Comparison of ENCODE assay signal across 1 cellular context in the genomic region with DNA sequence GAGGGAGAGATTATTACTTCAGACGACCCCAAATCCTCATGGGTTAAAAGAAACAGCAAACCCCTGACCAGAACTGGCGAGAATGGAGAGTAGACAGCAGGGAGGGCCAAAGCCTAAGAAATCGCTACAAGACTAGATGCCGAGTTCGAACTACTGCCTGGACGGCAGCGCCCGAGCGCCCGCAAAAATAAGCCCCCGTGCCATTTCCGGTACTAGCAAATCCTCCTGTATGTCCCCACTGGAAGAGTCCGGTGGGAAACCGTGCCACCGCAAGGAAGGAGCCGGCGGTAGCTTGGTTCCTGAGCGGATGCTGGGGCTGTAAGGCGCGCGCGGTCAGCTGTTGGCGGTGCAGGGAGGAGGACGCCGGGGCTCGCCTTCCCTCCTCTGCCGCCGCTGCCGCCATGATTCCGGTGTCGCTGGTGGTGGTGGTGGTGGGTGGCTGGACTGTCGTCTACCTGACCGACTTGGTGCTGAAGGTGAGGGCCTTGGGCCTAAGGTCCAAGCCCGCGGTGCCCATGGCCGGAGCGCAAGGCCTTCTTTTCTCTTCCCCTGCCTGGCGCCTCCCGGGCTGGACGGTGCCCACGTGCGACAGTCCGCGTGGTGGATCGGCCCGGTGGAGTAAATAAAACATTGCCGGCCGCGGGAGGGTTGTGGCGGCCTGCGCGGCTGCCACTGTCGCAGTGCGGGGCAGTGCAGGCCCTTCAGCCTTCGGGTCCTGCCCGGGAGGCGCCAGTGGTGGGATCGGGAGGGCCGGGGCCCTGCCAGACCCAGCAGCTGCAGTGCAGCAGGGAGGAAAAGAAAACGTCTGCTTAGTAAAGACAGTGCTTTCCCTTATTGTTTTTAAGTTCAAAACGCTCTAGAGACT.
TF ChIP-seq lines count a peak whose summit lies in the region.

Gene MBTPS2, plus strand, starts transcription at position 284 of the 865 bp plus-strand sequence. Its CDS starts 118 bp downstream, at position 402.

TF ChIP-seq in WTC11, 78 proteins besides CTCF, POLR2A, EP300 and RAD21 (continued from another document):
- TF ChIP-seq, protein P1, sequence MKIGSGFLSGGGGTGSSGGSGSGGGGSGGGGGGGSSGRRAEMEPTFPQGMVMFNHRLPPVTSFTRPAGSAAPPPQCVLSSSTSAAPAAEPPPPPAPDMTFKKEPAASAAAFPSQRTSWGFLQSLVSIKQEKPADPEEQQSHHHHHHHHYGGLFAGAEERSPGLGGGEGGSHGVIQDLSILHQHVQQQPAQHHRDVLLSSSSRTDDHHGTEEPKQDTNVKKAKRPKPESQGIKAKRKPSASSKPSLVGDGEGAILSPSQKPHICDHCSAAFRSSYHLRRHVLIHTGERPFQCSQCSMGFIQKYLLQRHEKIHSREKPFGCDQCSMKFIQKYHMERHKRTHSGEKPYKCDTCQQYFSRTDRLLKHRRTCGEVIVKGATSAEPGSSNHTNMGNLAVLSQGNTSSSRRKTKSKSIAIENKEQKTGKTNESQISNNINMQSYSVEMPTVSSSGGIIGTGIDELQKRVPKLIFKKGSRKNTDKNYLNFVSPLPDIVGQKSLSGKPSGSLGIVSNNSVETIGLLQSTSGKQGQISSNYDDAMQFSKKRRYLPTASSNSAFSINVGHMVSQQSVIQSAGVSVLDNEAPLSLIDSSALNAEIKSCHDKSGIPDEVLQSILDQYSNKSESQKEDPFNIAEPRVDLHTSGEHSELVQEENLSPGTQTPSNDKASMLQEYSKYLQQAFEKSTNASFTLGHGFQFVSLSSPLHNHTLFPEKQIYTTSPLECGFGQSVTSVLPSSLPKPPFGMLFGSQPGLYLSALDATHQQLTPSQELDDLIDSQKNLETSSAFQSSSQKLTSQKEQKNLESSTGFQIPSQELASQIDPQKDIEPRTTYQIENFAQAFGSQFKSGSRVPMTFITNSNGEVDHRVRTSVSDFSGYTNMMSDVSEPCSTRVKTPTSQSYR (CRISPR knock-in tag; IDR thresholded peaks at IDR 0.05): no peak
- TF ChIP-seq ZBTB43 (CRISPR knock-in tag; IDR thresholded peaks at IDR 0.05): 0 out of 2 replicates have a peak, but pooled peaks have one; percentile 30
- TF ChIP-seq, protein P2, sequence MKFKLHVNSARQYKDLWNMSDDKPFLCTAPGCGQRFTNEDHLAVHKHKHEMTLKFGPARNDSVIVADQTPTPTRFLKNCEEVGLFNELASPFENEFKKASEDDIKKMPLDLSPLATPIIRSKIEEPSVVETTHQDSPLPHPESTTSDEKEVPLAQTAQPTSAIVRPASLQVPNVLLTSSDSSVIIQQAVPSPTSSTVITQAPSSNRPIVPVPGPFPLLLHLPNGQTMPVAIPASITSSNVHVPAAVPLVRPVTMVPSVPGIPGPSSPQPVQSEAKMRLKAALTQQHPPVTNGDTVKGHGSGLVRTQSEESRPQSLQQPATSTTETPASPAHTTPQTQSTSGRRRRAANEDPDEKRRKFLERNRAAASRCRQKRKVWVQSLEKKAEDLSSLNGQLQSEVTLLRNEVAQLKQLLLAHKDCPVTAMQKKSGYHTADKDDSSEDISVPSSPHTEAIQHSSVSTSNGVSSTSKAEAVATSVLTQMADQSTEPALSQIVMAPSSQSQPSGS (CRISPR knock-in tag; IDR thresholded peaks at IDR 0.05; ENCODE audit: borderline replicate concordance, low read depth): no peak
- TF ChIP-seq ELF4 (CRISPR knock-in tag; IDR thresholded peaks at IDR 0.05; ENCODE audit: low read depth): no peak
- peak; percentile 56; the same call in 1 of the 2 replicates for TF ChIP-seq TEAD4 (CRISPR knock-in tag; IDR thresholded peaks at IDR 0.05)
- TF ChIP-seq HMGA2 (CRISPR knock-in tag; IDR thresholded peaks at IDR 0.05): no peak
- TF ChIP-seq, protein P3, sequence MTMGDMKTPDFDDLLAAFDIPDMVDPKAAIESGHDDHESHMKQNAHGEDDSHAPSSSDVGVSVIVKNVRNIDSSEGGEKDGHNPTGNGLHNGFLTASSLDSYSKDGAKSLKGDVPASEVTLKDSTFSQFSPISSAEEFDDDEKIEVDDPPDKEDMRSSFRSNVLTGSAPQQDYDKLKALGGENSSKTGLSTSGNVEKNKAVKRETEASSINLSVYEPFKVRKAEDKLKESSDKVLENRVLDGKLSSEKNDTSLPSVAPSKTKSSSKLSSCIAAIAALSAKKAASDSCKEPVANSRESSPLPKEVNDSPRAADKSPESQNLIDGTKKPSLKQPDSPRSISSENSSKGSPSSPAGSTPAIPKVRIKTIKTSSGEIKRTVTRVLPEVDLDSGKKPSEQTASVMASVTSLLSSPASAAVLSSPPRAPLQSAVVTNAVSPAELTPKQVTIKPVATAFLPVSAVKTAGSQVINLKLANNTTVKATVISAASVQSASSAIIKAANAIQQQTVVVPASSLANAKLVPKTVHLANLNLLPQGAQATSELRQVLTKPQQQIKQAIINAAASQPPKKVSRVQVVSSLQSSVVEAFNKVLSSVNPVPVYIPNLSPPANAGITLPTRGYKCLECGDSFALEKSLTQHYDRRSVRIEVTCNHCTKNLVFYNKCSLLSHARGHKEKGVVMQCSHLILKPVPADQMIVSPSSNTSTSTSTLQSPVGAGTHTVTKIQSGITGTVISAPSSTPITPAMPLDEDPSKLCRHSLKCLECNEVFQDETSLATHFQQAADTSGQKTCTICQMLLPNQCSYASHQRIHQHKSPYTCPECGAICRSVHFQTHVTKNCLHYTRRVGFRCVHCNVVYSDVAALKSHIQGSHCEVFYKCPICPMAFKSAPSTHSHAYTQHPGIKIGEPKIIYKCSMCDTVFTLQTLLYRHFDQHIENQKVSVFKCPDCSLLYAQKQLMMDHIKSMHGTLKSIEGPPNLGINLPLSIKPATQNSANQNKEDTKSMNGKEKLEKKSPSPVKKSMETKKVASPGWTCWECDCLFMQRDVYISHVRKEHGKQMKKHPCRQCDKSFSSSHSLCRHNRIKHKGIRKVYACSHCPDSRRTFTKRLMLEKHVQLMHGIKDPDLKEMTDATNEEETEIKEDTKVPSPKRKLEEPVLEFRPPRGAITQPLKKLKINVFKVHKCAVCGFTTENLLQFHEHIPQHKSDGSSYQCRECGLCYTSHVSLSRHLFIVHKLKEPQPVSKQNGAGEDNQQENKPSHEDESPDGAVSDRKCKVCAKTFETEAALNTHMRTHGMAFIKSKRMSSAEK (CRISPR knock-in tag; IDR thresholded peaks at IDR 0.05; ENCODE audit: borderline replicate concordance): no peak
- TF ChIP-seq RORB (CRISPR knock-in tag; IDR thresholded peaks at IDR 0.05): no peak
- TF ChIP-seq ZNF219 (CRISPR knock-in tag; IDR thresholded peaks at IDR 0.05; ENCODE audit: borderline replicate concordance): no peak
- peak; percentile 76; the same call in 1 of the 2 replicates for TF ChIP-seq TP53 (CRISPR knock-in tag; IDR thresholded peaks at IDR 0.05)
- peak; percentile 36; the same call in 1 of the 2 replicates for TF ChIP-seq JUN (CRISPR knock-in tag; IDR thresholded peaks at IDR 0.05)
- peak; percentile 66 for TF ChIP-seq HMGXB4 (CRISPR knock-in tag; IDR thresholded peaks at IDR 0.05)
- TF ChIP-seq, protein P4, sequence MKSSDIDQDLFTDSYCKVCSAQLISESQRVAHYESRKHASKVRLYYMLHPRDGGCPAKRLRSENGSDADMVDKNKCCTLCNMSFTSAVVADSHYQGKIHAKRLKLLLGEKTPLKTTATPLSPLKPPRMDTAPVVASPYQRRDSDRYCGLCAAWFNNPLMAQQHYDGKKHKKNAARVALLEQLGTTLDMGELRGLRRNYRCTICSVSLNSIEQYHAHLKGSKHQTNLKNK (CRISPR knock-in tag; IDR thresholded peaks at IDR 0.05): no peak
- TF ChIP-seq ZNF671 (CRISPR knock-in tag; IDR thresholded peaks at IDR 0.05): no peak
- TF ChIP-seq, protein P5, sequence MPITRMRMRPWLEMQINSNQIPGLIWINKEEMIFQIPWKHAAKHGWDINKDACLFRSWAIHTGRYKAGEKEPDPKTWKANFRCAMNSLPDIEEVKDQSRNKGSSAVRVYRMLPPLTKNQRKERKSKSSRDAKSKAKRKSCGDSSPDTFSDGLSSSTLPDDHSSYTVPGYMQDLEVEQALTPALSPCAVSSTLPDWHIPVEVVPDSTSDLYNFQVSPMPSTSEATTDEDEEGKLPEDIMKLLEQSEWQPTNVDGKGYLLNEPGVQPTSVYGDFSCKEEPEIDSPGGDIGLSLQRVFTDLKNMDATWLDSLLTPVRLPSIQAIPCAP (CRISPR knock-in tag; IDR thresholded peaks at IDR 0.05): peak; percentile 62
- TF ChIP-seq SMAD3 (CRISPR knock-in tag; IDR thresholded peaks at IDR 0.05; ENCODE audit: borderline replicate concordance): peak; percentile 71; the same call in 1 of the 2 replicates
- TF ChIP-seq MYBL2 (CRISPR knock-in tag; IDR thresholded peaks at IDR 0.05): peak; percentile 66; the same call in 1 of the 2 replicates
- TF ChIP-seq ZNF232 (CRISPR knock-in tag; IDR thresholded peaks at IDR 0.05): 0 out of 2 replicates have a peak, but pooled peaks have one; percentile 26
- peak; percentile 74; the same call in 1 of the 2 replicates for TF ChIP-seq SP1 (CRISPR knock-in tag; conservative IDR thresholded peaks at IDR 0.05)
- peak; percentile 80 for TF ChIP-seq TEAD1 (CRISPR knock-in tag; IDR thresholded peaks at IDR 0.05)
- TF ChIP-seq CREM (CRISPR knock-in tag; IDR thresholded peaks at IDR 0.05): peak; percentile 30; the same call in 1 of the 2 replicates
- TF ChIP-seq, protein P6, sequence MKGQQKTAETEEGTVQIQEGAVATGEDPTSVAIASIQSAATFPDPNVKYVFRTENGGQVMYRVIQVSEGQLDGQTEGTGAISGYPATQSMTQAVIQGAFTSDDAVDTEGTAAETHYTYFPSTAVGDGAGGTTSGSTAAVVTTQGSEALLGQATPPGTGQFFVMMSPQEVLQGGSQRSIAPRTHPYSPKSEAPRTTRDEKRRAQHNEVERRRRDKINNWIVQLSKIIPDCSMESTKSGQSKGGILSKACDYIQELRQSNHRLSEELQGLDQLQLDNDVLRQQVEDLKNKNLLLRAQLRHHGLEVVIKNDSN (CRISPR knock-in tag; IDR thresholded peaks at IDR 0.05): peak; percentile 49; the same call in 1 of the 2 replicates
- TF ChIP-seq ETV6 (CRISPR knock-in tag; IDR thresholded peaks at IDR 0.05): peak; percentile 88
- TF ChIP-seq ZNF138 (CRISPR knock-in tag; conservative IDR thresholded peaks at IDR 0.05): no peak
- TF ChIP-seq CDX4 (CRISPR knock-in tag; IDR thresholded peaks at IDR 0.05; ENCODE audit: borderline replicate concordance): no peak
- TF ChIP-seq, protein P7, sequence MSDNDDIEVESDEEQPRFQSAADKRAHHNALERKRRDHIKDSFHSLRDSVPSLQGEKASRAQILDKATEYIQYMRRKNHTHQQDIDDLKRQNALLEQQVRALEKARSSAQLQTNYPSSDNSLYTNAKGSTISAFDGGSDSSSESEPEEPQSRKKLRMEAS (CRISPR knock-in tag; IDR thresholded peaks at IDR 0.05): peak; percentile 71
- TF ChIP-seq ZNF425 (CRISPR knock-in tag; conservative IDR thresholded peaks at IDR 0.05): no peak
